ENCODE assay signal across 8 cellular contexts in genomic region chr19:54029930-54030490, GRCh38. TPM values are rescaled to one million over a fixed set of nuclear protein-coding genes. Genes with fewer than 3 reads are reported as not detected.
DNase-seq lines count a peak whose midpoint lies in the region; ATAC-seq, FAIRE-seq and TF ChIP-seq lines count a peak whose summit lies in the region.

No MANE protein-coding gene starts in this region.

- H3K27ac Mint-ChIP-seq in activated T-helper 2 cell treated with anti-CD3 and anti-CD28 coated beads, Interferon-gamma antibody, Interleukin-2, Interleukin-4, amounts not matched to agents 10 μg/mL and 5 μg/mL and 100 μg/mL, durations not matched to agents 14 hours and 24 hours and 36 hours = no peak overlapping the region

- TF ChIP-seq EP300 in gastroesophageal sphincter (IDR thresholded peaks at IDR 0.05) = no peak

- FAIRE-seq in H54 (lab: Jason Lieb, UNC) = peak; percentile 41

- intact Hi-C loops in activated T-helper 2 cell treated with anti-CD3 and anti-CD28 coated beads, Interferon-gamma antibody, Interleukin-2, Interleukin-4, amounts not matched to agents 10 μg/mL and 5 μg/mL and 100 μg/mL, durations not matched to agents 14 hours and 24 hours and 36 hours (cut with micrococcal nuclease) = loop anchor here (5.0 to 10.0 kb wide), 3 partner anchors 55 to 835 kb away; partner anchors contain the start of gene ZNF665
- intact Hi-C loops in posterior vena cava (cut with DNase I) = loop anchor here (5.0 to 10.0 kb wide), 2 partner anchors 63 to 235 kb away; no protein-coding TSS in a partner anchor

- WGBS in gastroesophageal sphincter (ENCODE audit: low coverage in 1 of 2), 2 donors = 0 to 38% methylated on average over 3 to 9 of the region's 9 CpGs

- H3K27me3 Mint-ChIP-seq in activated T-helper 2 cell treated with anti-CD3 and anti-CD28 coated beads, Interferon-gamma antibody, Interleukin-2, Interleukin-4, amounts not matched to agents 10 μg/mL and 5 μg/mL and 100 μg/mL, durations not matched to agents 14 hours and 24 hours and 36 hours (ENCODE audit: low read depth) = peaks cover 4% of the 10 kb centered on the region

- peaks cover 2% of the 10 kb centered on the region for H3K4me1 Mint-ChIP-seq in activated T-helper 2 cell treated with anti-CD3 and anti-CD28 coated beads, Interferon-gamma antibody, Interleukin-2, Interleukin-4, amounts not matched to agents 10 μg/mL and 5 μg/mL and 100 μg/mL, durations not matched to agents 14 hours and 24 hours and 36 hours (ENCODE audit: low read depth)

- H3K27me3 ChIP-seq in gastroesophageal sphincter = peaks cover 97% of the 10 kb centered on the region

- H3K4me3 ChIP-seq in gastroesophageal sphincter = no peak overlapping the region

- H3K27ac ChIP-seq in gastroesophageal sphincter = no peak overlapping the region

- no peak for ATAC-seq in gastroesophageal sphincter
- no peak for ATAC-seq in HG03095 (IDR thresholded peaks at IDR 0.05; ENCODE audit: unreplicated experiment)
- no peak for ATAC-seq in HG03520 (IDR thresholded peaks at IDR 0.05; ENCODE audit: unreplicated experiment)

- peak; percentile 21 to 60 (median 26) for TF ChIP-seq CTCF in gastroesophageal sphincter (IDR thresholded peaks at IDR 0.05)

- no peaks in the 10 kb centered on the region for H3K36me3 ChIP-seq in gastroesophageal sphincter

- H3K9me3 ChIP-seq in gastroesophageal sphincter = no peaks in the 10 kb centered on the region

- H3K9me3 Mint-ChIP-seq in activated T-helper 2 cell treated with anti-CD3 and anti-CD28 coated beads, Interferon-gamma antibody, Interleukin-2, Interleukin-4, amounts not matched to agents 10 μg/mL and 5 μg/mL and 100 μg/mL, durations not matched to agents 14 hours and 24 hours and 36 hours = no peaks in the 10 kb centered on the region

- no peak overlapping the region for H3K4me3 Mint-ChIP-seq in activated T-helper 2 cell treated with anti-CD3 and anti-CD28 coated beads, Interferon-gamma antibody, Interleukin-2, Interleukin-4, amounts not matched to agents 10 μg/mL and 5 μg/mL and 100 μg/mL, durations not matched to agents 14 hours and 24 hours and 36 hours (ENCODE audit: low read depth)

- H3K36me3 Mint-ChIP-seq in activated T-helper 2 cell treated with anti-CD3 and anti-CD28 coated beads, Interferon-gamma antibody, Interleukin-2, Interleukin-4, amounts not matched to agents 10 μg/mL and 5 μg/mL and 100 μg/mL, durations not matched to agents 14 hours and 24 hours and 36 hours (ENCODE audit: low read depth) = no peaks in the 10 kb centered on the region

- H3K4me1 ChIP-seq in gastroesophageal sphincter = no peaks in the 10 kb centered on the region

- TF ChIP-seq POLR2A in H54 (IDR thresholded peaks at IDR 0.05; ENCODE audit: low read depth, low read length) (no peak), gastroesophageal sphincter (IDR thresholded peaks at IDR 0.05) (no peak)

- peak; percentile 68 for DNase-seq in AG20443 (ENCODE audit: low spot score)
- peak; percentile 63 for DNase-seq in H54 (ENCODE audit: insufficient read length, low spot score)
- peak; percentile 33 for DNase-seq in OCI-M2 (lab: John Stamatoyannopoulos, UW; ENCODE audit: unreplicated experiment)
- peak; percentile 31 for DNase-seq in activated T-helper 2 cell treated with anti-CD3 and anti-CD28 coated beads, Interferon-gamma antibody, Interleukin-2, Interleukin-4, amounts not matched to agents 10 μg/mL and 5 μg/mL and 100 μg/mL, durations not matched to agents 14 hours and 24 hours and 36 hours (ENCODE audit: low spot score)
- peak; percentile 84 for DNase-seq in posterior vena cava (ENCODE audit: low spot score)

RNA-seq across cellular contexts. Expression of gene VSTM1, which starts 33.7 kb away (rescaled TPM):
- total RNA-seq in activated T-helper 2 cell treated with anti-CD3 and anti-CD28 coated beads, Interferon-gamma antibody, Interleukin-2, Interleukin-4, amounts not matched to agents 10 μg/mL and 5 μg/mL and 100 μg/mL, durations not matched to agents 14 hours and 24 hours and 36 hours = not detected in 2 replicates
- total RNA-seq in gastroesophageal sphincter (not detected), posterior vena cava (under 1 TPM in 1 of 2 donors, not detected in 1; 0.60 TPM)

RNA-seq across cellular contexts. Expression of gene CACNG6, which starts 38.6 kb away (rescaled TPM):
- not detected in 2 replicates for total RNA-seq in activated T-helper 2 cell treated with anti-CD3 and anti-CD28 coated beads, Interferon-gamma antibody, Interleukin-2, Interleukin-4, amounts not matched to agents 10 μg/mL and 5 μg/mL and 100 μg/mL, durations not matched to agents 14 hours and 24 hours and 36 hours
- total RNA-seq in gastroesophageal sphincter = not detected
- not detected for total RNA-seq in posterior vena cava

RNA-seq across cellular contexts. Expression of gene TARM1, which starts 51.2 kb away (rescaled TPM):
- total RNA-seq in activated T-helper 2 cell treated with anti-CD3 and anti-CD28 coated beads, Interferon-gamma antibody, Interleukin-2, Interleukin-4, amounts not matched to agents 10 μg/mL and 5 μg/mL and 100 μg/mL, durations not matched to agents 14 hours and 24 hours and 36 hours = not detected in 2 replicates
- total RNA-seq in gastroesophageal sphincter (not detected), posterior vena cava (not detected)

Comparison
In these comparisons a context has a peak if more than half of its experiments do, and no peak if none do; other contexts are left out.
1. DNase-seq: peak in every context shown above with its lines; median percentile 84 in posterior vena cava; 68 in AG20443; 63 in H54; 33 in OCI-M2; 31 in activated T-helper 2 cell treated with anti-CD3 and anti-CD28 coated beads, Interferon-gamma antibody, Interleukin-2, Interleukin-4, amounts not matched to agents 10 μg/mL and 5 μg/mL and 100 μg/mL, durations not matched to agents 14 hours and 24 hours and 36 hours.